8 cellular contexts compared by ENCODE assay signal in genomic region chr9:73023025-73023541, GRCh38.
DNase-seq lines count a peak whose midpoint lies in the region; ATAC-seq and TF ChIP-seq lines count a peak whose summit lies in the region.

No MANE protein-coding gene starts in this region.

- in situ Hi-C loops in transverse colon (cut with MboI; ENCODE audit: low pct_ligation_motif_present in 1 of 4, low pct_unique_long_range_greater_than_20kb in 1 of 4, low sequenced_read_pairs in 3 of 4), result loop anchor here in 3 of 4 donors (25.0 kb wide), 1 partner anchor 161 kb away; no protein-coding TSS in a partner anchor

- peak; percentile 56 for TF ChIP-seq RAD21 in neural cell (conservative IDR thresholded peaks at IDR 0.05)

- TF ChIP-seq EP300 in neural cell (conservative IDR thresholded peaks at IDR 0.05; ENCODE audit: poor library complexity, severe bottlenecking) (no peak), transverse colon (IDR thresholded peaks at IDR 0.05; ENCODE audit: low read depth) (no peak)

- DNase-seq in GM10266 (ENCODE audit: extremely low spot score) (peak; percentile 29), NCI-H510A treated with DMSO at 0.1 percent for 48 hours (lab: John Stamatoyannopoulos, UW) (peak; percentile 13), fibroblast of lung (ENCODE audit: low read depth in 2 of 2) (peak; percentile 62 to 81), transverse colon (peak; percentile 67)
- peak in 2 of 3 experiments; percentile 3 to 8 for DNase-seq in activated CD8-positive, alpha-beta memory T cell treated with anti-CD3 and anti-CD28 coated beads for 48 hours (ENCODE audit: low read depth in 2 of 3, low spot score in 2 of 3)

- ATAC-seq in HG02759 (IDR thresholded peaks at IDR 0.05; ENCODE audit: unreplicated experiment) (peak; percentile 76), GM21528 (IDR thresholded peaks at IDR 0.05; ENCODE audit: low FRiP score, unreplicated experiment) (no peak)

- H3K4me2 ChIP-seq in fibroblast of lung (ENCODE audit: extremely low read depth, insufficient read depth, low read length) (peak overlapping the region; percentile 67), neural cell (ENCODE audit: low read length) (no peak overlapping the region)

- H3K9ac ChIP-seq in fibroblast of lung (ENCODE audit: insufficient read depth, low read length) (no peak overlapping the region), neural cell (ENCODE audit: low read length) (no peak overlapping the region)

- TF ChIP-seq POLR2A in transverse colon (IDR thresholded peaks at IDR 0.05), result no peak

- no peaks in the 10 kb centered on the region for H3K79me2 ChIP-seq in fibroblast of lung (ENCODE audit: control insufficient read depth, insufficient read depth, low read length)
- H3K79me2 ChIP-seq in neural cell (replicated peaks; ENCODE audit: insufficient read depth, low read length), result no peaks in the 10 kb centered on the region

- H3K36me3 ChIP-seq in fibroblast of lung (ENCODE audit: control insufficient read depth, insufficient read depth, low read length) (no peaks in the 10 kb centered on the region), neural cell (ENCODE audit: insufficient read depth, low read length) (no peaks in the 10 kb centered on the region), transverse colon (no peaks in the 10 kb centered on the region)

- peak overlapping the region; percentile 78 for H2AFZ ChIP-seq in fibroblast of lung (ENCODE audit: low read length)
- no peak overlapping the region for H2AFZ ChIP-seq in neural cell (ENCODE audit: low read depth, low read length)

- H4K20me1 ChIP-seq in fibroblast of lung (ENCODE audit: control insufficient read depth, extremely low read depth, insufficient read depth, low read length) (no peaks in the 10 kb centered on the region), neural cell (ENCODE audit: insufficient read depth) (no peaks in the 10 kb centered on the region)

- no peaks in the 10 kb centered on the region for H3K9me2 ChIP-seq in neural cell (ENCODE audit: insufficient read depth, low read length)

- peak; percentile 71 for TF ChIP-seq CTCF in GM10266 (IDR thresholded peaks at IDR 0.05; ENCODE audit: control insufficient read depth, insufficient read depth, low read depth, missing control alignments)
- TF ChIP-seq CTCF in fibroblast of lung (conservative IDR thresholded peaks at IDR 0.05 in 1 of 2, IDR thresholded peaks at IDR 0.05 in 1 of 2; ENCODE audit: low read depth in 1 of 2, low read length in 2 of 2), result peak; percentile 83 to 91
- peak; percentile 65 for TF ChIP-seq CTCF in neural cell (IDR thresholded peaks at IDR 0.05; ENCODE audit: poor library complexity, severe bottlenecking)
- TF ChIP-seq CTCF in transverse colon (IDR thresholded peaks at IDR 0.05), result peak; percentile 79 to 89 (median 86)

- H3K27me3 ChIP-seq in fibroblast of lung (ENCODE audit: control insufficient read depth, insufficient read depth, low read length) (no peaks in the 10 kb centered on the region), neural cell (ENCODE audit: insufficient read depth, low read depth, low read length) (no peaks in the 10 kb centered on the region), transverse colon (no peaks in the 10 kb centered on the region)

- no peak overlapping the region for H3K4me3 ChIP-seq in fibroblast of lung (replicated peaks in 1 of 4; ENCODE audit: control extremely low read depth in 1 of 4, insufficient read depth in 1 of 4, low read depth in 3 of 4, low read length in 4 of 4)
- no peak overlapping the region for H3K4me3 ChIP-seq in neural cell (ENCODE audit: low read length)
- no peak overlapping the region for H3K4me3 ChIP-seq in transverse colon

- no peaks in the 10 kb centered on the region for H3F3A ChIP-seq in neural cell (ENCODE audit: insufficient read depth, low read length, poor library complexity, severe bottlenecking)

- WGBS in transverse colon (ENCODE audit: low coverage in 1 of 2), 2 donors, result 0 to 7% methylated on average over 7 of the region's 7 CpGs

- H3K9me3 ChIP-seq in fibroblast of lung (ENCODE audit: control insufficient read depth, insufficient read depth, low read depth, low read length) (no peaks in the 10 kb centered on the region), neural cell (ENCODE audit: low read length) (no peaks in the 10 kb centered on the region), transverse colon (no peaks in the 10 kb centered on the region)

- intact Hi-C loops in transverse colon (cut with DNase I; ENCODE audit: low total_unique reads), result loop anchor here (5.0 to 10.0 kb wide), 2 partner anchors 62 to 166 kb away; no protein-coding TSS in a partner anchor

- no peaks in the 10 kb centered on the region for H3K4me1 ChIP-seq in fibroblast of lung (ENCODE audit: control insufficient read depth, extremely low read depth, insufficient read depth, low read length)
- peaks cover 0 to 7% (median 6%) of the 10 kb centered on the region in 4 donors for H3K4me1 ChIP-seq in transverse colon

- no peak overlapping the region for H3K27ac ChIP-seq in fibroblast of lung (ENCODE audit: insufficient read depth, low read length)
- H3K27ac ChIP-seq in neural cell (ENCODE audit: low read length), result no peak overlapping the region
- H3K27ac ChIP-seq in transverse colon, result peak overlapping the region in 3 of 4 donors; percentile 20 to 38 (median 30)

TF ChIP-seq in neural cell, 6 proteins besides CTCF, POLR2A, EP300 and RAD21:
- TF ChIP-seq SMC3 (conservative IDR thresholded peaks at IDR 0.05; ENCODE audit: poor library complexity), result peak; percentile 65
- TF ChIP-seq REST (IDR thresholded peaks at IDR 0.05; ENCODE audit: borderline replicate concordance), result no peak
- no peak for TF ChIP-seq MXI1 (conservative IDR thresholded peaks at IDR 0.05; ENCODE audit: poor library complexity, severe bottlenecking)

Comparison
In these comparisons a context has a peak if more than half of its experiments do, and no peak if none do; other contexts are left out.
1. DNase-seq: peak in every context shown above with its lines; median percentile 72 in fibroblast of lung; 67 in transverse colon; 29 in GM10266; 13 in NCI-H510A treated with DMSO at 0.1 percent for 48 hours; 6 in activated CD8-positive, alpha-beta memory T cell treated with anti-CD3 and anti-CD28 coated beads for 48 hours.
2. H3K27ac ChIP-seq: peak in transverse colon (3 of 4); none in fibroblast of lung (single experiment) and neural cell (single experiment).
3. Peak in every context shown above with its lines, with median percentiles within 50 percentile points of each other: CTCF ChIP-seq.